In genomic region chr5:35308391-35308790, GRCh38 we compare ENCODE assay signal across 14 cellular contexts.
A peak's percentile ranks its signal among the peaks of the same experiment; 100 is the strongest.
DNase-seq lines count a peak whose midpoint lies in the region; ATAC-seq and TF ChIP-seq lines count a peak whose summit lies in the region.
"Had no signal": no experiment of that assay in that cellular context is flagged by ENCODE, and none has a peak within 500 bp of the region (broad histone marks: within the 10 kb centered on the region; RNA-seq: fewer than 3 reads in every experiment).

No MANE protein-coding gene starts in this region.

- H3K36me3 ChIP-seq in Loucy (ENCODE audit: insufficient read depth, low read length) = no peaks in the 10 kb centered on the region

- peak overlapping the region; percentile 54; the same call in 1 of the 2 replicates for H2AFZ ChIP-seq in Loucy (ENCODE audit: low read length)

- no peaks in the 10 kb centered on the region for H4K20me1 ChIP-seq in Loucy (ENCODE audit: insufficient read depth, low read length, poor library complexity, severe bottlenecking)

- no peaks in the 10 kb centered on the region for H3K9me3 ChIP-seq in Loucy (ENCODE audit: insufficient read depth, low read depth, low read length)

- H3K4me3 ChIP-seq in Loucy (ENCODE audit: low read length, poor library complexity, severe bottlenecking) = no peak overlapping the region

- H3K27me3 ChIP-seq in Loucy (ENCODE audit: insufficient read depth, low read length, poor library complexity, severe bottlenecking) = no peaks in the 10 kb centered on the region

- DNase-seq in islet precursor cell = peak; percentile 53
- no peak for DNase-seq in hepatic stellate cell (ENCODE audit: low spot score)
- DNase-seq in NCI-H82 (lab: John Stamatoyannopoulos, UW) = no peak
- no peak for DNase-seq in stimulated activated CD4-positive, alpha-beta T cell treated with anti-CD3 and anti-CD28 coated beads, Interleukin-4, amount 100 ng/mL, for 1 hour
- DNase-seq in activated gamma-delta T cell (lab: John Stamatoyannopoulos, UW) = no peak
- DNase-seq: activated CD4-positive, alpha-beta T cell treated with anti-CD3 and anti-CD28 coated beads, Interleukin-2, amount 50 U/mL, for 4 hours; activated naive CD4-positive, alpha-beta T cell treated with Interleukin-2 at 50 U/mL for 16 hours; CD4-positive, CD25-positive, alpha-beta regulatory T cell; MM.1S; naive B cell; small intestine had no signal

- peaks cover 9% of the 10 kb centered on the region for H3K4me1 ChIP-seq in Loucy (ENCODE audit: insufficient read depth, low read length, poor library complexity, severe bottlenecking)

- H3K9ac ChIP-seq in Loucy (ENCODE audit: low read depth, low read length, poor library complexity, severe bottlenecking) = no peak overlapping the region

- no peak for TF ChIP-seq CTCF in Loucy (conservative IDR thresholded peaks at IDR 0.05; ENCODE audit: low read length)

- H3K79me2 ChIP-seq in Loucy (ENCODE audit: insufficient read depth, low read length) = no peaks in the 10 kb centered on the region

- no peaks in the 10 kb centered on the region for H3F3A ChIP-seq in Loucy (ENCODE audit: low read depth)

- no peaks in the 10 kb centered on the region for H3K9me2 ChIP-seq in Loucy (replicated peaks; ENCODE audit: low read depth, low read length)

- ATAC-seq in GM18861 (IDR thresholded peaks at IDR 0.05; ENCODE audit: unreplicated experiment) (peak; percentile 92), GM21825 (IDR thresholded peaks at IDR 0.05; ENCODE audit: unreplicated experiment) (peak; percentile 48)

- H3K4me2 ChIP-seq in Loucy (ENCODE audit: low read depth, low read length, poor library complexity, severe bottlenecking) = peak overlapping the region; percentile 52
